Comparison of ENCODE assay signal across 1 cellular context in the genomic region with DNA sequence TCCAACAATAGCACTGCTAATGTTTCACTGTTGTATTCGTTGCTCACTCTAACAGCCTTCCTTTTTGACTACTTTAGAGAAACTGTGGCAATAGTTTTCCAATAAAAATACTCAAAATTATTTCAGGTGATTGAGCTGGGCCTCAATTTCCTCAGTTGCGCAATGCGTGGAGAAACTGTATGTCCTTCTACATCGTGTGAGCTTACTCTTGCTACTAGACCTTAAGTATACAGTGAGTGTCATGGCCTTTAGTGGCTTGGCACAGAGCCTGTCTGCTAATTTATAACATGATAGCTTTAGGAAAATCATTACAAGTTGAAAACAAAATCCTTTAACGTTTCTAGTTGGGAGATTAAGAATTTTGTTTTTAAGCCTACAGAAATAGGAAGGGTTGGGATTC.
TF ChIP-seq lines count a peak whose summit lies in the region.

No MANE protein-coding gene starts in this region.

TF ChIP-seq in H1, 55 proteins besides CTCF, POLR2A, EP300 and RAD21:
- TF ChIP-seq CBX5 (IDR thresholded peaks at IDR 0.05; ENCODE audit: low read depth, low read length) (no peak), CEBPB (IDR thresholded peaks at IDR 0.05; ENCODE audit: low read depth, low read length) (peak; percentile 55; the same call in 1 of the 2 replicates)
